13 cellular contexts compared by ENCODE assay signal in the genomic region with DNA sequence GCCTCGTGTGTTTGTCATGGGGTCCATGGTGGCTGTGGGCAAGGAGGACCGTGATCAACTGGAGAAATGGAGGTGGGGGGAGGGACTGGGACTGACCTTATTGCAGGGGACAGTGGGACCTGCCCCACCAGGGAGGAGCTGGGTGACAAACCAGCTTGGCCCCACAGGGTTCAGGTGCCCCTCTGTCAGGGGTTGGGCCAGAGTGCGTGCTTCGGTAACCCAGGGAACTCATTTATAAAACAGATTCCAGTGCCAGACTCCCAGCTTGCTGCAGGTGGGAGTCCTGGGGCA.
A peak's percentile ranks its signal among the peaks of the same experiment; 100 is the strongest.
DNase-seq lines count a peak whose midpoint lies in the region; ATAC-seq and TF ChIP-seq lines count a peak whose summit lies in the region.
"Had no signal": no experiment of that assay in that cellular context is flagged by ENCODE, and none has a peak within 500 bp of the region (broad histone marks: within the 10 kb centered on the region; RNA-seq: fewer than 3 reads in every experiment).

No MANE protein-coding gene starts in this region.

- TF ChIP-seq CTCF in mesothelial cell of epicardium (IDR thresholded peaks at IDR 0.05; ENCODE audit: unreplicated experiment) (no peak), type B pancreatic cell (conservative IDR thresholded peaks at IDR 0.05) (no peak), A673 (conservative IDR thresholded peaks at IDR 0.05; ENCODE audit: low read depth, low read length) (no peak)

- H3K27ac Mint-ChIP-seq in activated CD4-positive, alpha-beta T cell treated with anti-CD3 and anti-CD28 coated beads for 36 hours = peak overlapping the region; percentile 31
- H3K27ac Mint-ChIP-seq in activated naive CD8-positive, alpha-beta T cell treated with anti-CD3 and anti-CD28 coated beads, Interleukin-2, amount 50 U/mL, for 24 hours = peak overlapping the region; percentile 73
- H3K27ac Mint-ChIP-seq in mesothelial cell of epicardium = peak overlapping the region; percentile 86
- peak overlapping the region; percentile 52 for H3K27ac Mint-ChIP-seq in type B pancreatic cell
- H3K27ac Mint-ChIP-seq: naive thymus-derived CD8-positive, alpha-beta T cell had no signal

- no peaks in the 10 kb centered on the region for H3K27me3 Mint-ChIP-seq in activated CD4-positive, alpha-beta T cell treated with anti-CD3 and anti-CD28 coated beads for 36 hours
- no peaks in the 10 kb centered on the region for H3K27me3 Mint-ChIP-seq in activated naive CD8-positive, alpha-beta T cell treated with anti-CD3 and anti-CD28 coated beads, Interleukin-2, amount 50 U/mL, for 24 hours
- H3K27me3 Mint-ChIP-seq in mesothelial cell of epicardium (ENCODE audit: low read depth) = peaks cover 1% of the 10 kb centered on the region
- no peaks in the 10 kb centered on the region for H3K27me3 Mint-ChIP-seq in type B pancreatic cell
- H3K27me3 Mint-ChIP-seq: naive thymus-derived CD8-positive, alpha-beta T cell had no signal

- BruUV-seq in A673 (replicated peaks; lab: Mats Ljungman, UMichigan) = no TSS peak

- intact Hi-C loops in activated CD4-positive, alpha-beta T cell treated with anti-CD3 and anti-CD28 coated beads for 36 hours (cut with DNase I, micrococcal nuclease) = loop anchor here (2.0 to 10.0 kb wide), 6 partner anchors 41 to 553 kb away; no protein-coding TSS in a partner anchor
- intact Hi-C loops in A673 (cut with micrococcal nuclease; ENCODE audit: unreplicated experiment) = no loop called here

- H3K4me3 Mint-ChIP-seq in activated CD4-positive, alpha-beta T cell treated with anti-CD3 and anti-CD28 coated beads for 36 hours = no peak overlapping the region
- no peak overlapping the region for H3K4me3 Mint-ChIP-seq in activated naive CD8-positive, alpha-beta T cell treated with anti-CD3 and anti-CD28 coated beads, Interleukin-2, amount 50 U/mL, for 24 hours
- H3K4me3 Mint-ChIP-seq in mesothelial cell of epicardium (no peak overlapping the region), type B pancreatic cell (no peak overlapping the region)

- no peaks in the 10 kb centered on the region for H3K36me3 Mint-ChIP-seq in activated CD4-positive, alpha-beta T cell treated with anti-CD3 and anti-CD28 coated beads for 36 hours (ENCODE audit: low read depth)
- no peaks in the 10 kb centered on the region for H3K36me3 Mint-ChIP-seq in activated naive CD8-positive, alpha-beta T cell treated with anti-CD3 and anti-CD28 coated beads, Interleukin-2, amount 50 U/mL, for 24 hours (ENCODE audit: low read depth)
- H3K36me3 Mint-ChIP-seq in mesothelial cell of epicardium (no peaks in the 10 kb centered on the region), type B pancreatic cell (no peaks in the 10 kb centered on the region)
- H3K36me3 Mint-ChIP-seq: naive thymus-derived CD8-positive, alpha-beta T cell had no signal

- peaks cover 18% of the 10 kb centered on the region for H3K4me1 Mint-ChIP-seq in activated CD4-positive, alpha-beta T cell treated with anti-CD3 and anti-CD28 coated beads for 36 hours
- peaks cover 20% of the 10 kb centered on the region for H3K4me1 Mint-ChIP-seq in activated naive CD8-positive, alpha-beta T cell treated with anti-CD3 and anti-CD28 coated beads, Interleukin-2, amount 50 U/mL, for 24 hours
- H3K4me1 Mint-ChIP-seq in mesothelial cell of epicardium (peaks cover 42% of the 10 kb centered on the region), type B pancreatic cell (ENCODE audit: unreplicated experiment) (peaks cover 23% of the 10 kb centered on the region)

- POLR2A ChIA-PET in activated CD4-positive, alpha-beta T cell treated with anti-CD3 and anti-CD28 coated beads for 36 hours (lab: Charles Lee) = no interaction called here
- POLR2A ChIA-PET in A673 (lab: Charles Lee; ENCODE audit: low non-redundant PET) = no interaction called here

- no peaks in the 10 kb centered on the region for H3K36me3 ChIP-seq in A673 (ENCODE audit: insufficient read depth, low read length, poor library complexity, severe bottlenecking)
- H3K36me3 ChIP-seq: heart left ventricle had no signal

- no peak for DNase-seq in activated CD4-positive, alpha-beta T cell treated with anti-CD3 and anti-CD28 coated beads for 36 hours
- DNase-seq in activated CD4-positive, alpha-beta T cell treated with anti-CD3 and anti-CD28 coated beads for 4 hours = no peak
- DNase-seq in activated naive CD8-positive, alpha-beta T cell treated with anti-CD3 and anti-CD28 coated beads, Interleukin-2, amount 50 U/mL, for 24 hours = no peak
- no peak for DNase-seq in mesothelial cell of epicardium (ENCODE audit: low spot score in 2 of 2, unreplicated experiment in 2 of 2)
- DNase-seq in type B pancreatic cell (ENCODE audit: extremely low spot score, unreplicated experiment) = no peak
- no peak for DNase-seq in A673 (ENCODE audit: low spot score)
- DNase-seq: NCI-H1048 had no signal

- H3K9me3 ChIP-seq in A673 (ENCODE audit: low read depth, low read length, poor library complexity, severe bottlenecking) = no peaks in the 10 kb centered on the region
- H3K9me3 ChIP-seq: psoas muscle, testis had no signal

- CTCF ChIA-PET in activated CD4-positive, alpha-beta T cell treated with anti-CD3 and anti-CD28 coated beads for 36 hours (lab: Charles Lee) = interaction anchor here (0.6 to 1.8 kb wide), 14 partner anchors 13 to 598 kb away, joined by 3 to 6 read pairs (median 3); no protein-coding TSS in a partner anchor
- CTCF ChIA-PET in A673 (lab: Charles Lee) = interaction anchor here (0.9 kb wide), 1 partner anchor 531 kb away, joined by 3 read pairs; no protein-coding TSS in a partner anchor

- no peak overlapping the region for H3K4me3 ChIP-seq in A673 (ENCODE audit: low read depth, low read length, poor library complexity, severe bottlenecking)
- H3K4me3 ChIP-seq: heart left ventricle, psoas muscle, testis had no signal

- ATAC-seq in activated CD4-positive, alpha-beta T cell treated with anti-CD3 and anti-CD28 coated beads for 36 hours = no peak
- ATAC-seq in activated naive CD8-positive, alpha-beta T cell treated with anti-CD3 and anti-CD28 coated beads, Interleukin-2, amount 50 U/mL, for 24 hours = no peak
- ATAC-seq in HG02852 (IDR thresholded peaks at IDR 0.05; ENCODE audit: unreplicated experiment) = no peak
- ATAC-seq in GM21381 (IDR thresholded peaks at IDR 0.05; ENCODE audit: unreplicated experiment) = no peak

- no peaks in the 10 kb centered on the region for H3K27me3 ChIP-seq in A673 (replicated peaks; ENCODE audit: insufficient read depth, low read depth, low read length, poor library complexity)
- H3K27me3 ChIP-seq: testis had no signal

- H3K9me3 Mint-ChIP-seq in activated CD4-positive, alpha-beta T cell treated with anti-CD3 and anti-CD28 coated beads for 36 hours (ENCODE audit: low read depth) = peaks cover 3% of the 10 kb centered on the region
- H3K9me3 Mint-ChIP-seq in activated naive CD8-positive, alpha-beta T cell treated with anti-CD3 and anti-CD28 coated beads, Interleukin-2, amount 50 U/mL, for 24 hours = no peaks in the 10 kb centered on the region
- H3K9me3 Mint-ChIP-seq in mesothelial cell of epicardium (peaks cover 7% of the 10 kb centered on the region), type B pancreatic cell (no peaks in the 10 kb centered on the region)

- no peak overlapping the region for H3K27ac ChIP-seq in A673 (ENCODE audit: low read depth, low read length, poor library complexity, severe bottlenecking)
- H3K27ac ChIP-seq: psoas muscle, testis had no signal

- H3K4me1 ChIP-seq in A673 (ENCODE audit: insufficient read depth, low read length, poor library complexity, severe bottlenecking) = peaks cover 17% of the 10 kb centered on the region

Comparison
In these comparisons a context has a peak if more than half of its experiments do, and no peak if none do; other contexts are left out.
1. H3K27ac Mint-ChIP-seq: peak in every context shown above with its lines; median percentile 86 in mesothelial cell of epicardium; 73 in activated naive CD8-positive, alpha-beta T cell treated with anti-CD3 and anti-CD28 coated beads, Interleukin-2, amount 50 U/mL, for 24 hours; 52 in type B pancreatic cell; 31 in activated CD4-positive, alpha-beta T cell treated with anti-CD3 and anti-CD28 coated beads for 36 hours.